8 cellular contexts compared by ENCODE assay signal in genomic region chr9:86721843-86722705, GRCh38.
DNase-seq lines count a peak whose midpoint lies in the region; ATAC-seq, FAIRE-seq and TF ChIP-seq lines count a peak whose summit lies in the region.
"Had no signal": no experiment of that assay in that cellular context is flagged by ENCODE, and none has a peak within 500 bp of the region (broad histone marks: within the 10 kb centered on the region; RNA-seq: fewer than 3 reads in every experiment).

No MANE protein-coding gene starts in this region.

- H3K4me2 ChIP-seq in H1 (ENCODE audit: insufficient read depth in 1 of 2, low read depth in 2 of 2, low read length in 2 of 2) (no peak overlapping the region), mesendoderm (ENCODE audit: low read length) (no peak overlapping the region)

- TF ChIP-seq EP300 in H1 (IDR thresholded peaks at IDR 0.05; ENCODE audit: borderline replicate concordance in 1 of 2, low read depth in 2 of 2, low read length in 2 of 2): no peak

- no peak overlapping the region for H2BK12ac ChIP-seq in H1 (ENCODE audit: low read depth, low read length)

- no peak for TF ChIP-seq RAD21 in H1 (IDR thresholded peaks at IDR 0.05 in 1 of 2, conservative IDR thresholded peaks at IDR 0.05 in 1 of 2; ENCODE audit: low read depth in 2 of 2, low read length in 2 of 2)

- H3K23me2 ChIP-seq in H1 (ENCODE audit: low read depth, low read length): no peaks in the 10 kb centered on the region

- no peaks in the 10 kb centered on the region for H3K9me3 ChIP-seq in H1 (ENCODE audit: insufficient read depth in 2 of 2, low read depth in 1 of 2, low read length in 1 of 2)

- no peak for ATAC-seq in stimulated activated naive CD8-positive, alpha-beta T cell treated with anti-CD3 and anti-CD28 coated beads, Interleukin-15, Interleukin-2, amounts not matched to agents 100 U/mL and 50 U/mL, for 24 hours

- H4K5ac ChIP-seq in H1 (ENCODE audit: insufficient read length, low read depth, low read length) (no peak overlapping the region), mesendoderm (ENCODE audit: low read length) (no peak overlapping the region)

- no peak overlapping the region for H3K14ac ChIP-seq in H1 (ENCODE audit: insufficient read length)

- H2BK15ac ChIP-seq in H1 (ENCODE audit: low read length): no peak overlapping the region
- H2BK15ac ChIP-seq in mesendoderm (replicated peaks; ENCODE audit: low read depth): no peak overlapping the region

- no peaks in the 10 kb centered on the region for H4K20me1 ChIP-seq in H1 (replicated peaks in 1 of 2; ENCODE audit: control insufficient read depth in 1 of 2, insufficient read depth in 2 of 2, low read length in 2 of 2)

- DNase-seq in LHCN-M2 (ENCODE audit: low read depth): peak; percentile 86
- no peak for DNase-seq in H1 (ENCODE audit: low read depth in 1 of 2, low spot score in 2 of 2)
- DNase-seq in mesendoderm: peak; percentile 76
- DNase-seq in urothelium cell line (ENCODE audit: low spot score): peak; percentile 70
- DNase-seq in stimulated activated naive CD8-positive, alpha-beta T cell treated with anti-CD3 and anti-CD28 coated beads, Interleukin-15, Interleukin-2, amounts not matched to agents 100 U/mL and 50 U/mL, for 24 hours: no peak
- DNase-seq in mesenteric fat pad (ENCODE audit: low spot score): no peak
- DNase-seq in NCI-H2227 treated with DMSO at 0.1 percent for 48 hours (lab: John Stamatoyannopoulos, UW): no peak
- DNase-seq: NCI-H1694 treated with DMSO at 0.1 percent for 48 hours had no signal

- peak overlapping the region; percentile 31; the same call in 1 of the 2 replicates for H2AFZ ChIP-seq in H1 (ENCODE audit: low read length)

- no peak for TF ChIP-seq CTCF in H1 (IDR thresholded peaks at IDR 0.05; ENCODE audit: control extremely low read depth in 1 of 3, insufficient read depth in 1 of 3, low read depth in 1 of 3, low read length in 3 of 3)

- H3K18ac ChIP-seq in H1 (ENCODE audit: extremely low read depth, low read length) (no peak overlapping the region), mesendoderm (ENCODE audit: low read length) (peak overlapping the region; percentile 41)

- no peak overlapping the region for H3K23ac ChIP-seq in H1 (ENCODE audit: insufficient read length)
- H3K23ac ChIP-seq in mesendoderm (ENCODE audit: low read length): no peak overlapping the region

- H3K4me3 ChIP-seq in H1 (ENCODE audit: extremely low read depth in 1 of 4, insufficient read depth in 2 of 4, low read depth in 3 of 4, low read length in 4 of 4): no peak overlapping the region
- H3K4me3 ChIP-seq in mesendoderm (ENCODE audit: low read length): no peak overlapping the region

- H4K8ac ChIP-seq in H1 (ENCODE audit: extremely low read depth, insufficient read depth, low read length): no peak overlapping the region
- H4K8ac ChIP-seq in mesendoderm (ENCODE audit: low read depth, low read length): no peak overlapping the region

- H4K91ac ChIP-seq in H1 (replicated peaks; ENCODE audit: insufficient read length, low read length): no peak overlapping the region

- H3K9ac ChIP-seq in H1 (replicated peaks in 1 of 4; ENCODE audit: extremely low read depth in 1 of 4, low read depth in 3 of 4, low read length in 3 of 4): no peak overlapping the region
- H3K9ac ChIP-seq in mesendoderm (ENCODE audit: low read length): no peak overlapping the region

- CTCF ChIA-PET in H1 (lab: Charles Lee; ENCODE audit: partially characterized antibody): interaction anchor here (0.8 to 2.0 kb wide), 3 partner anchors 80 to 256 kb away, joined by 3 to 4 read pairs (median 4); no protein-coding TSS in a partner anchor

- H2AK5ac ChIP-seq in H1 (ENCODE audit: low read depth, low read length): no peak overlapping the region
- no peak overlapping the region for H2AK5ac ChIP-seq in mesendoderm (ENCODE audit: low read length)

- H3K79me2 ChIP-seq in H1 (ENCODE audit: control insufficient read depth in 1 of 2, insufficient read depth in 2 of 2, low read length in 2 of 2) (no peaks in the 10 kb centered on the region), mesendoderm (ENCODE audit: control insufficient read depth, insufficient read depth, low read length) (no peaks in the 10 kb centered on the region)

- 49% methylated on average over 5 of the region's 5 CpGs; no CpG with 5 or more reads in 1 of the 2 experiments for WGBS in H1 (ENCODE audit: extremely low coverage in 1 of 2, insufficient coverage in 1 of 2, insufficient read length in 1 of 2, insufficient replicate concordance in 2 of 2, low coverage in 1 of 2, low lambda C conversion rate in 2 of 2, missing lambda C conversion rate in 1 of 2), 2 experiments
- no CpG with 5 or more reads among the region's 5 CpGs for WGBS in mesendoderm (ENCODE audit: extremely low coverage, insufficient coverage, low lambda C conversion rate)

- H3K27ac ChIP-seq in H1 (ENCODE audit: low read depth, low read length) (no peak overlapping the region), mesendoderm (ENCODE audit: low read depth, low read length) (peak overlapping the region; percentile 64)

- FAIRE-seq in H1 (lab: Jason Lieb, UNC) (no peak), urothelium cell line (lab: Jason Lieb, UNC) (no peak)

- no peak for TF ChIP-seq POLR2A in H1 (IDR thresholded peaks at IDR 0.05; ENCODE audit: control extremely low read depth in 1 of 2, low read depth in 2 of 2, low read length in 2 of 2)

- no peak overlapping the region for H3K4ac ChIP-seq in H1 (replicated peaks; ENCODE audit: insufficient read length, low read depth, low read length)
- H3K4ac ChIP-seq in mesendoderm (ENCODE audit: low read depth, low read length): no peak overlapping the region

- H3K4me1 ChIP-seq in H1 (replicated peaks in 1 of 4; ENCODE audit: control insufficient read depth in 3 of 4, insufficient read depth in 4 of 4, low read length in 3 of 4): peaks cover 0 to 5% (median 2%) of the 10 kb centered on the region in 4 experiments; a peak in 3 of 7 replicates
- peaks cover 8% of the 10 kb centered on the region for H3K4me1 ChIP-seq in mesendoderm (ENCODE audit: control insufficient read depth, low read depth, low read length)

- H3K36me3 ChIP-seq in H1 (ENCODE audit: control insufficient read depth in 2 of 4, insufficient read depth in 4 of 4, low read length in 3 of 4) (no peaks in the 10 kb centered on the region), mesendoderm (ENCODE audit: control insufficient read depth, insufficient read depth, low read length) (no peaks in the 10 kb centered on the region)

- H2BK5ac ChIP-seq in H1 (ENCODE audit: low read depth, low read length) (no peak overlapping the region), mesendoderm (ENCODE audit: low read length) (no peak overlapping the region)

- POLR2A ChIA-PET in H1 (lab: Charles Lee; ENCODE audit: partially characterized antibody): interaction anchor here (0.6 to 1.6 kb wide), 3 partner anchors 77 to 351 kb away, joined by 3 read pairs; no protein-coding TSS in a partner anchor

- H3K27me3 ChIP-seq in H1 (replicated peaks in 1 of 4; ENCODE audit: control insufficient read depth in 3 of 4, extremely low read depth in 1 of 4, insufficient read depth in 3 of 4, low read length in 3 of 4) (no peaks in the 10 kb centered on the region), mesendoderm (ENCODE audit: insufficient read depth, low read length, poor library complexity) (no peaks in the 10 kb centered on the region)

- no peaks in the 10 kb centered on the region for H3K79me1 ChIP-seq in H1 (ENCODE audit: low read depth, low read length)
- H3K79me1 ChIP-seq in mesendoderm (ENCODE audit: low read length): no peaks in the 10 kb centered on the region

- no peak overlapping the region for H2BK120ac ChIP-seq in H1 (replicated peaks; ENCODE audit: low read depth, low read length)
- no peak overlapping the region for H2BK120ac ChIP-seq in mesendoderm (ENCODE audit: low read depth, low read length)

- H2BK20ac ChIP-seq in H1 (ENCODE audit: low read length): no peak overlapping the region

- H3K56ac ChIP-seq in H1 (replicated peaks; ENCODE audit: insufficient read length, low read depth, low read length): no peak overlapping the region
- peak overlapping the region; percentile 4 for H3K56ac ChIP-seq in mesendoderm (ENCODE audit: low read length)

TF ChIP-seq in H1, 55 proteins besides CTCF, POLR2A, EP300 and RAD21:
- TF ChIP-seq ASH2L (IDR thresholded peaks at IDR 0.05; ENCODE audit: low read length) (no peak), CBX5 (IDR thresholded peaks at IDR 0.05; ENCODE audit: low read depth, low read length) (no peak), TAF1 (IDR thresholded peaks at IDR 0.05; ENCODE audit: low read depth, low read length) (no peak), CBX8 (IDR thresholded peaks at IDR 0.05; ENCODE audit: borderline replicate concordance, low read depth, low read length) (no peak), JUND (IDR thresholded peaks at IDR 0.05; ENCODE audit: low read length) (no peak), CHD2 (IDR thresholded peaks at IDR 0.05; ENCODE audit: low read length) (no peak), ATF3 (IDR thresholded peaks at IDR 0.05; ENCODE audit: insufficient read depth, low read depth, low read length) (no peak), YY1 (IDR thresholded peaks at IDR 0.05; ENCODE audit: low read depth, low read length) (no peak), POLR2AphosphoS5 (IDR thresholded peaks at IDR 0.05; ENCODE audit: low read depth, low read length) (no peak), SIN3A (conservative IDR thresholded peaks at IDR 0.05 in 1 of 2, IDR thresholded peaks at IDR 0.05 in 1 of 2; ENCODE audit: low read depth in 1 of 2, low read length in 2 of 2) (no peak), SP4 (IDR thresholded peaks at IDR 0.05; ENCODE audit: low read length) (no peak), ZNF274 (IDR thresholded peaks at IDR 0.05; ENCODE audit: borderline replicate concordance, extremely low read depth, low read length) (no peak), BACH1 (IDR thresholded peaks at IDR 0.05; ENCODE audit: low read length) (no peak), RBBP5 (IDR thresholded peaks at IDR 0.05; ENCODE audit: borderline replicate concordance, low read depth, low read length) (no peak), RFX5 (IDR thresholded peaks at IDR 0.05; ENCODE audit: borderline replicate concordance, low read depth, low read length) (no peak), TBP (IDR thresholded peaks at IDR 0.05; ENCODE audit: low read depth, low read length) (no peak), CREB1 (IDR thresholded peaks at IDR 0.05) (no peak), FOSL1 (IDR thresholded peaks at IDR 0.05; ENCODE audit: insufficient read depth, low read depth, low read length) (no peak), SAP30 (IDR thresholded peaks at IDR 0.05; ENCODE audit: insufficient read depth, insufficient replicate concordance, low read length) (no peak), EZH2 (IDR thresholded peaks at IDR 0.05; ENCODE audit: low read depth, low read length, severe bottlenecking) (no peak)

Comparison
In these comparisons a context has a peak if more than half of its experiments do, and no peak if none do; other contexts are left out.
1. DNase-seq: peak in LHCN-M2 (single experiment), mesendoderm (single experiment) and urothelium cell line (single experiment); none in H1 (0 of 2), stimulated activated naive CD8-positive, alpha-beta T cell treated with anti-CD3 and anti-CD28 coated beads, Interleukin-15, Interleukin-2, amounts not matched to agents 100 U/mL and 50 U/mL, for 24 hours (single experiment), mesenteric fat pad (single experiment) and NCI-H2227 treated with DMSO at 0.1 percent for 48 hours (single experiment).